31 cellular contexts compared by ENCODE assay signal in genomic region chr1:117130526-117130925, GRCh38. TPM values are rescaled to one million over a fixed set of nuclear protein-coding genes. Genes with fewer than 3 reads are reported as not detected.
DNase-seq lines count a peak whose midpoint lies in the region; ATAC-seq and TF ChIP-seq lines count a peak whose summit lies in the region.
"Had no signal": no experiment of that assay in that cellular context is flagged by ENCODE, and none has a peak within 500 bp of the region (broad histone marks: within the 10 kb centered on the region; RNA-seq: fewer than 3 reads in every experiment).

No MANE protein-coding gene starts in this region.

- no peak for TF ChIP-seq CTCF in SK-N-SH (IDR thresholded peaks at IDR 0.05)

- H2BK120ac ChIP-seq in trophoblast cell (ENCODE audit: insufficient read depth, low read length, poor library complexity), result no peak overlapping the region

- no peak overlapping the region for H2AFZ ChIP-seq in SK-N-SH (ENCODE audit: low read depth)
- no peak overlapping the region for H2AFZ ChIP-seq in trophoblast cell (ENCODE audit: insufficient read depth, low read length, poor library complexity)

- H3K14ac ChIP-seq in trophoblast cell (ENCODE audit: low read length), result no peak overlapping the region

- no peak overlapping the region for H3K4me2 ChIP-seq in SK-N-SH
- no peak overlapping the region for H3K4me2 ChIP-seq in trophoblast cell (ENCODE audit: low read length)
- H3K4me2 ChIP-seq: A549; BLaER1; BLaER1 treated with 17β-estradiol and CSF1 and Interleukin-3, amounts not matched to agents 10 nM and 100 nM had no signal

- H3K23ac ChIP-seq in trophoblast cell (ENCODE audit: low read length), result no peak overlapping the region

- H3K4me3 ChIP-seq in SK-N-SH (ENCODE audit: low read depth in 2 of 2, low read length in 1 of 2) (no peak overlapping the region), trophoblast cell (ENCODE audit: low read depth, low read length) (no peak overlapping the region)
- H3K4me3 ChIP-seq: A549; BLaER1; BLaER1 treated with 17β-estradiol and CSF1 and Interleukin-3, amounts not matched to agents 10 nM and 100 nM had no signal

- no peaks in the 10 kb centered on the region for H3F3A ChIP-seq in SK-N-SH (replicated peaks; ENCODE audit: insufficient read depth)

- no peak overlapping the region for H4K91ac ChIP-seq in trophoblast cell (ENCODE audit: low read depth, low read length)

- H3K9me2 ChIP-seq in SK-N-SH, result no peaks in the 10 kb centered on the region

- H3K36me3 ChIP-seq in SK-N-SH (replicated peaks in 1 of 2; ENCODE audit: control insufficient read depth in 1 of 2, insufficient read depth in 2 of 2, low read length in 1 of 2) (no peaks in the 10 kb centered on the region), trophoblast cell (ENCODE audit: control insufficient read depth in 1 of 2, insufficient read depth in 2 of 2, low read length in 2 of 2) (no peaks in the 10 kb centered on the region)
- H3K36me3 ChIP-seq: BE2C; BLaER1; BLaER1 treated with 17β-estradiol and CSF1 and Interleukin-3, amounts not matched to agents 10 nM and 100 nM had no signal

- no peak for TF ChIP-seq RAD21 in SK-N-SH (IDR thresholded peaks at IDR 0.05; ENCODE audit: low read length)

- H3K27me3 ChIP-seq in SK-N-SH (ENCODE audit: insufficient read depth) (no peaks in the 10 kb centered on the region), trophoblast cell (ENCODE audit: insufficient read depth, low read length) (no peaks in the 10 kb centered on the region)
- H3K27me3 ChIP-seq: BE2C; BLaER1; BLaER1 treated with 17β-estradiol and CSF1 and Interleukin-3, amounts not matched to agents 10 nM and 100 nM had no signal

- ATAC-seq in SK-N-SH treated with all-trans-retinoic acid at 6 μM for 48 hours (no peak), left ventricle myocardium superior (peak; percentile 16), Right ventricle myocardium inferior (no peak), GM21360 (IDR thresholded peaks at IDR 0.05; ENCODE audit: unreplicated experiment) (no peak)
- ATAC-seq: A549; CD8-positive, alpha-beta T cell had no signal

- H2AK5ac ChIP-seq in trophoblast cell (ENCODE audit: low read length), result no peak overlapping the region

- H3K9me3 ChIP-seq in SK-N-SH, result no peaks in the 10 kb centered on the region
- no peaks in the 10 kb centered on the region for H3K9me3 ChIP-seq in trophoblast cell (ENCODE audit: insufficient read depth, low read depth, low read length)
- H3K9me3 ChIP-seq: A549; BE2C; BLaER1; BLaER1 treated with 17β-estradiol and CSF1 and Interleukin-3, amounts not matched to agents 10 nM and 100 nM; Caco-2 had no signal

- H4K8ac ChIP-seq in trophoblast cell (ENCODE audit: low read depth, low read length), result no peak overlapping the region

- H3K79me2 ChIP-seq in SK-N-SH (ENCODE audit: insufficient read depth), result no peaks in the 10 kb centered on the region
- H3K79me2 ChIP-seq in trophoblast cell (ENCODE audit: control insufficient read depth, insufficient read depth, low read length, poor library complexity), result no peaks in the 10 kb centered on the region

- POLR2A ChIA-PET in SK-N-SH (lab: Yijun Ruan, JAX), result no interaction called here

- H3K79me1 ChIP-seq in trophoblast cell (ENCODE audit: low read length), result peaks cover 5% of the 10 kb centered on the region

- H3K4me1 ChIP-seq in SK-N-SH (ENCODE audit: control insufficient read depth in 1 of 2, insufficient read depth in 2 of 2, low read depth in 1 of 2, low read length in 1 of 2) (peaks cover 0 to 8% of the 10 kb centered on the region in 2 experiments; a peak in 2 of 4 replicates), trophoblast cell (ENCODE audit: control insufficient read depth in 1 of 2, insufficient read depth in 2 of 2, low read length in 2 of 2) (peaks cover 0 to 4% of the 10 kb centered on the region in 2 experiments)
- H3K4me1 ChIP-seq: BE2C, BLaER1, Caco-2 had no signal

- H3K9ac ChIP-seq in SK-N-SH (no peak overlapping the region), trophoblast cell (ENCODE audit: low read length) (no peak overlapping the region)
- H3K9ac ChIP-seq: BLaER1; BLaER1 treated with 17β-estradiol and CSF1 and Interleukin-3, amounts not matched to agents 10 nM and 100 nM had no signal

- WGBS in SK-N-SH (ENCODE audit: low lambda C conversion rate), result 78% methylated on average over 4 of the region's 4 CpGs
- WGBS in trophoblast cell (ENCODE audit: extremely low coverage, insufficient coverage, insufficient read length), result no CpG with 5 or more reads among the region's 4 CpGs

- no peak overlapping the region for H2BK5ac ChIP-seq in trophoblast cell (ENCODE audit: low read depth, low read length, poor library complexity)

- CTCF ChIA-PET in SK-N-SH (lab: Yijun Ruan, JAX), result no interaction called here

- H3K27ac ChIP-seq in SK-N-SH (ENCODE audit: low read depth in 2 of 2, low read length in 1 of 2) (no peak overlapping the region), trophoblast cell (ENCODE audit: low read depth, low read length) (no peak overlapping the region)
- H3K27ac ChIP-seq: 22Rv1; A549; BLaER1; BLaER1 treated with 17β-estradiol and CSF1 and Interleukin-3, amounts not matched to agents 10 nM and 100 nM; C4-2B had no signal

- intact Hi-C loops in left ventricle myocardium superior (cut with micrococcal nuclease) (no loop called here), Right ventricle myocardium inferior (cut with DNase I) (loop anchor here (5.0 kb wide), 1 partner anchor 102 kb away; no protein-coding TSS in a partner anchor)

- DNase-seq in SK-N-SH (no peak), left ventricle myocardium superior (no peak), Right ventricle myocardium inferior (ENCODE audit: missing footprints) (no peak), trophoblast cell (peak; percentile 71 to 88)
- DNase-seq: 8988T; ACHN; AML-193; BE2C; C1 segment of cervical spinal cord; Caco-2; Calu3; CD4-positive, alpha-beta memory T cell; CD4-positive, alpha-beta T cell; CD4-positive, CD25-positive, alpha-beta regulatory T cell; CD8-positive, alpha-beta memory T cell; CD8-positive, alpha-beta T cell; COR-L47; DMS 273 treated with DMSO at 0.1 percent for 48 hours; DMS153; DMS53; DMS79; DMS79 treated with DMSO at 0.1 percent for 48 hours; DND-41; EL had no signal

- no peak overlapping the region for H3K4ac ChIP-seq in trophoblast cell (ENCODE audit: low read depth, low read length)

- H4K12ac ChIP-seq in trophoblast cell (ENCODE audit: low read depth, low read length), result no peak overlapping the region

- no peaks in the 10 kb centered on the region for H4K20me1 ChIP-seq in SK-N-SH (ENCODE audit: insufficient read depth)
- H4K20me1 ChIP-seq: BLaER1; BLaER1 treated with 17β-estradiol and CSF1 and Interleukin-3, amounts not matched to agents 10 nM and 100 nM had no signal

- H2BK12ac ChIP-seq in trophoblast cell (ENCODE audit: low read length), result no peak overlapping the region

- no peak for TF ChIP-seq EP300 in SK-N-SH (IDR thresholded peaks at IDR 0.05; ENCODE audit: borderline replicate concordance in 1 of 2, low read depth in 1 of 2, low read length in 1 of 2)

- no peak overlapping the region for H3K18ac ChIP-seq in trophoblast cell (ENCODE audit: low read length)

TF ChIP-seq in SK-N-SH treated with all-trans-retinoic acid at 6 μM for 48 hours, 23 proteins besides CTCF, POLR2A, EP300 and RAD21:
- TF ChIP-seq ISL1 (CRISPR knock-in tag; IDR thresholded peaks at IDR 0.05) (peak; percentile 8; the same call in 1 of the 2 replicates), POU6F1 (CRISPR knock-in tag; IDR thresholded peaks at IDR 0.05; ENCODE audit: borderline replicate concordance, low read depth) (no peak)

TF ChIP-seq in SK-N-SH, 30 proteins besides CTCF, POLR2A, EP300 and RAD21:
- TF ChIP-seq PBX3 (IDR thresholded peaks at IDR 0.05) (no peak), FOSL2 (IDR thresholded peaks at IDR 0.05; ENCODE audit: borderline replicate concordance, low read depth) (no peak), FOXJ3 (CRISPR knock-in tag; IDR thresholded peaks at IDR 0.05) (no peak)

RNA-seq across cellular contexts. Expression of gene TRIM45, which starts 9.0 kb away (rescaled TPM):
- 7.4 and 9.7 TPM in 2 replicates for polyA plus RNA-seq in SK-N-SH (2012; rRNA removed)
- 2.6 and 3.8 TPM in 2 replicates for polyA plus RNA-seq in SK-N-SH (2012; cell fraction: cytosol; rRNA removed)
- 49.2 and 51.6 TPM in 2 replicates for polyA plus RNA-seq in SK-N-SH (2012; cell fraction: nucleus; rRNA removed)
- 15.3 TPM for total RNA-seq in left ventricle myocardium superior
- 13.3 TPM for total RNA-seq in Right ventricle myocardium inferior
- 8.1 and 9.8 TPM in 2 replicates for polyA plus RNA-seq in trophoblast cell (2013)

Comparison
In these comparisons a context has a peak if more than half of its experiments do, and no peak if none do; other contexts are left out.
1. DNase-seq: peak in trophoblast cell (2 of 2); none in SK-N-SH (single experiment), left ventricle myocardium superior (single experiment) and Right ventricle myocardium inferior (single experiment).